Comparison of ENCODE assay signal across 7 cellular contexts in the genomic region with DNA sequence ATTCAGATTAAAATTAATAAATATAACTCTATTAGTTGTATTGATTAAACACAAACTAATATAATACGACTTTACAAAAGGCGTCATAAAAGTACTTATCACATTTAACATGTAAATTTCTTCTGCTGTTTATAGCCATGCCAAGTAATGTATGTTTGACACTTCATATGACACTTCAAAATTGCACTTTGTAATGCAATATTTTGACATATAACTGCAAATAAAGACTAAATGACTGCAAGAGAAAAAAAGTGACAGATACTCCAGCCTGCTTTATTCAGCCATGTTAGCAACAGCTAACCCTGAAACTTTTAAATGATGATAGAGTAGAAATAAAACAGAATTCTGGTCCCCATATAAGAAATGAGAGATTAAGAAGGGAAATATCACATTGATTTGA.
"Had no signal": no experiment of that assay in that cellular context is flagged by ENCODE, and none has a peak within 500 bp of the region (broad histone marks: within the 10 kb centered on the region; RNA-seq: fewer than 3 reads in every experiment).

No MANE protein-coding gene starts in this region.

- ATAC-seq: GM12878 had no signal

- H3K4me3 ChIP-seq: GM12878 had no signal

- DNase-seq: GDM1, GF-D8 had no signal

- FAIRE-seq: GM12878, GM12891, GM12892, GM18507, GM19239 had no signal
